Comparison of ENCODE assay signal across 27 cellular contexts in the genomic region with DNA sequence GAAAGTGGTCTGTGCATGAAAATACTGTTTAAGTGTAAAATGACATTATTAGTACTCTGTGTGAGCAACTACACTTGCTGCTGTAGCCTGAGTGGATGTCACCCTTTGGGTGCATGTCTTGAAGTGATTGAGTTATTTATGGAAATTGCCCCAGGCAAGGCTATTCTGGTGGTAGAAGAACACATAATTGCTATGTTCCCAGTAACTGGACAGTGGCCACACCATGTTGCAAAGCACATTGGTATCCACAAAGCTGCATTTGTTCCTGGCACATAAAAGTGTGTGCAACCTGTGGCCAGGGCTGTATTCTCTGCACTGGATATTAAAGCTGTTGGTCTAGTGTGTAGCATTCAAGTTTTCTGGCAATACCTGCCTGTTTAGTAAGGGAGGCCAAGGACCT. TPM values are rescaled to one million over a fixed set of nuclear protein-coding genes. Genes with fewer than 3 reads are reported as not detected.
"Had no signal": no experiment of that assay in that cellular context is flagged by ENCODE, and none has a peak within 500 bp of the region (broad histone marks: within the 10 kb centered on the region; RNA-seq: fewer than 3 reads in every experiment).

No MANE protein-coding gene starts in this region.

- H3K4me1 ChIP-seq: Peyer's patch had no signal

- H3K4me1 Mint-ChIP-seq: activated naive CD4-positive, alpha-beta T cell treated with anti-CD3 and anti-CD28 coated beads, Interleukin-2, amount 10 ng/mL, durations not matched to agents 7 days and 5 days; activated naive CD8-positive, alpha-beta T cell treated with anti-CD3 and anti-CD28 coated beads for 36 hours had no signal

- ATAC-seq: activated CD8-positive, alpha-beta T cell treated with anti-CD3 and anti-CD28 coated beads for 36 hours; activated T-cell treated with anti-CD3 and anti-CD28 coated beads, Interleukin-2, amount 50 U/mL, for 72 hours had no signal

- H3K27ac Mint-ChIP-seq: activated CD8-positive, alpha-beta T cell treated with anti-CD3 and anti-CD28 coated beads for 36 hours; activated naive CD4-positive, alpha-beta T cell treated with anti-CD3 and anti-CD28 coated beads, Interleukin-2, amount 10 ng/mL, durations not matched to agents 7 days and 5 days; activated naive CD8-positive, alpha-beta T cell treated with anti-CD3 and anti-CD28 coated beads for 36 hours; activated T-cell treated with anti-CD3 and anti-CD28 coated beads, Interleukin-2, amount 50 U/mL, for 72 hours; activated T-helper 2 cell treated with anti-CD3 and anti-CD28 coated beads, Interferon-gamma antibody, Interleukin-2, Interleukin-4, amounts not matched to agents 10 μg/mL and 5 μg/mL and 100 μg/mL, durations not matched to agents 14 hours and 24 hours and 36 hours had no signal

- H3K9me3 Mint-ChIP-seq: activated CD8-positive, alpha-beta T cell treated with anti-CD3 and anti-CD28 coated beads for 36 hours; activated naive CD4-positive, alpha-beta T cell treated with anti-CD3 and anti-CD28 coated beads, Interleukin-2, amount 10 ng/mL, durations not matched to agents 7 days and 5 days; activated naive CD8-positive, alpha-beta T cell treated with anti-CD3 and anti-CD28 coated beads for 36 hours; activated T-cell treated with anti-CD3 and anti-CD28 coated beads, Interleukin-2, amount 50 U/mL, for 72 hours; activated T-helper 2 cell treated with anti-CD3 and anti-CD28 coated beads, Interferon-gamma antibody, Interleukin-2, Interleukin-4, amounts not matched to agents 10 μg/mL and 5 μg/mL and 100 μg/mL, durations not matched to agents 14 hours and 24 hours and 36 hours had no signal

- H3K4me3 Mint-ChIP-seq: activated CD8-positive, alpha-beta T cell treated with anti-CD3 and anti-CD28 coated beads for 36 hours; activated naive CD4-positive, alpha-beta T cell treated with anti-CD3 and anti-CD28 coated beads, Interleukin-2, amount 10 ng/mL, durations not matched to agents 7 days and 5 days; activated naive CD8-positive, alpha-beta T cell treated with anti-CD3 and anti-CD28 coated beads for 36 hours; activated T-cell treated with anti-CD3 and anti-CD28 coated beads, Interleukin-2, amount 50 U/mL, for 72 hours had no signal

- H3K4me3 ChIP-seq: breast epithelium, Peyer's patch had no signal

- H3K27me3 ChIP-seq: breast epithelium, Peyer's patch had no signal

- H3K9me3 ChIP-seq: breast epithelium, Peyer's patch had no signal

- H3K27ac ChIP-seq: breast epithelium, Peyer's patch, VCaP had no signal

- H3K27me3 Mint-ChIP-seq: activated CD8-positive, alpha-beta T cell treated with anti-CD3 and anti-CD28 coated beads for 36 hours; activated naive CD4-positive, alpha-beta T cell treated with anti-CD3 and anti-CD28 coated beads, Interleukin-2, amount 10 ng/mL, durations not matched to agents 7 days and 5 days; activated naive CD8-positive, alpha-beta T cell treated with anti-CD3 and anti-CD28 coated beads for 36 hours had no signal

- DNase-seq: activated CD4-positive, alpha-beta T cell treated with anti-CD3 and anti-CD28 coated beads, Interleukin-2, amount 50 U/mL, for 1 hour; activated CD4-positive, CD25-positive, alpha-beta regulatory T cell; activated CD8-positive, alpha-beta memory T cell treated with anti-CD3 and anti-CD28 coated beads, Interleukin-2, amount 50 U/mL, for 4 hours; activated CD8-positive, alpha-beta T cell treated with anti-CD3 and anti-CD28 coated beads for 36 hours; activated gamma-delta T cell treated with Interleukin-2 at 50 U/mL for 16 hours; activated naive CD4-positive, alpha-beta T cell treated with anti-CD3 and anti-CD28 coated beads, Interleukin-2, amount 10 ng/mL, durations not matched to agents 7 days and 5 days; activated naive CD8-positive, alpha-beta T cell treated with anti-CD3 and anti-CD28 coated beads for 36 hours; activated T-cell treated with anti-CD3 and anti-CD28 coated beads, Interleukin-2, amount 50 U/mL, for 72 hours; aorta; central memory CD4-positive, alpha-beta T cell; IMR-90; Kasumi-1; KBM-7; NCI-H1092; NCI-H1417 treated with DMSO at 0.1 percent for 48 hours; NCI-H1694; NCI-H2029; NCI-H2107; NCI-H2171 treated with DMSO at 0.1 percent for 48 hours; NCI-H345; NCI-H524; Peyer's patch; SIG-M5; T-helper 1 cell had no signal

RNA-seq across cellular contexts. Expression of a gene that starts 30.6 kb away (rescaled TPM):
- total RNA-seq: activated CD8-positive, alpha-beta T cell treated with anti-CD3 and anti-CD28 coated beads for 36 hours; activated naive CD8-positive, alpha-beta T cell treated with anti-CD3 and anti-CD28 coated beads for 36 hours; aorta; breast epithelium; IMR-90; Peyer's patch had no signal
- polyA plus RNA-seq: aorta, IMR-90 had no signal
